9 cellular contexts compared by ENCODE assay signal in genomic region chr3:127690106-127690505, GRCh38. TPM values are rescaled to one million over a fixed set of nuclear protein-coding genes. Genes with fewer than 3 reads are reported as not detected.
A peak's percentile ranks its signal among the peaks of the same experiment; 100 is the strongest.
DNase-seq lines count a peak whose midpoint lies in the region; ATAC-seq, FAIRE-seq and TF ChIP-seq lines count a peak whose summit lies in the region.
"Had no signal": no experiment of that assay in that cellular context is flagged by ENCODE, and none has a peak within 500 bp of the region (broad histone marks: within the 10 kb centered on the region; RNA-seq: fewer than 3 reads in every experiment).

No MANE protein-coding gene starts in this region.

- POLR2A ChIA-PET in CD8-positive, alpha-beta T cell (lab: Charles Lee): no interaction called here

- intact Hi-C loops in mammary epithelial cell (cut with micrococcal nuclease): loop anchor here (1.0 to 10.0 kb wide), 10 partner anchors 38 to 362 kb away; partner anchors contain the start of genes SEC61A1 and TPRA1
- intact Hi-C loops in CD8-positive, alpha-beta T cell (cut with DNase I, micrococcal nuclease): no loop called here

- no peak overlapping the region for H3K27ac Mint-ChIP-seq in CD8-positive, alpha-beta T cell

- in situ Hi-C loops in mammary epithelial cell (cut with MboI; ENCODE audit: low sequenced_read_pairs in 2 of 2): loop anchor here in 1 of 2 donors (25.0 kb wide), 1 partner anchor 272 kb away; no protein-coding TSS in a partner anchor

- no peak for TF ChIP-seq CTCF in mammary epithelial cell (conservative IDR thresholded peaks at IDR 0.05 in 1 of 2, IDR thresholded peaks at IDR 0.05 in 1 of 2; ENCODE audit: extremely low read depth in 1 of 2, insufficient read depth in 1 of 2, low read depth in 1 of 2, low read length in 2 of 2)
- TF ChIP-seq CTCF in CD8-positive, alpha-beta T cell (IDR thresholded peaks at IDR 0.05): no peak

- H4K20me1 ChIP-seq in mammary epithelial cell (ENCODE audit: insufficient read depth, low read length): no peaks in the 10 kb centered on the region

- no peaks in the 10 kb centered on the region for H3K36me3 Mint-ChIP-seq in CD8-positive, alpha-beta T cell

- no peaks in the 10 kb centered on the region for H3K27me3 Mint-ChIP-seq in CD8-positive, alpha-beta T cell (ENCODE audit: low read depth)

- FAIRE-seq in HTR-8/SVneo (lab: Jason Lieb, UNC): peak; percentile 48

- no peaks in the 10 kb centered on the region for H3K79me2 ChIP-seq in mammary epithelial cell (ENCODE audit: insufficient read depth, low read length)

- DNase-seq in HTR-8/SVneo (ENCODE audit: insufficient read length, low spot score) (no peak), mammary epithelial cell (peak; percentile 49), islet precursor cell (peak; percentile 96), stromal cell of bone marrow (ENCODE audit: low read depth) (peak; percentile 28), iPS-NIHi7 (ENCODE audit: extremely low spot score) (no peak), HuH-7 (ENCODE audit: low spot score) (no peak)
- DNase-seq in CD8-positive, alpha-beta T cell: no peak
- no peak for DNase-seq in activated naive CD4-positive, alpha-beta T cell treated with anti-CD3 and anti-CD28 coated beads, Interleukin-2, amount 50 U/mL, for 16 hours
- DNase-seq: activated gamma-delta T cell had no signal

- H3K4me1 Mint-ChIP-seq in CD8-positive, alpha-beta T cell (ENCODE audit: low read depth): no peaks in the 10 kb centered on the region

- CTCF ChIA-PET in mammary epithelial cell (lab: Charles Lee; ENCODE audit: low non-redundant PET): interaction anchor here (0.5 kb wide), 1 partner anchor 1877 kb away, joined by 3 read pairs; no protein-coding TSS in a partner anchor
- CTCF ChIA-PET in CD8-positive, alpha-beta T cell (lab: Charles Lee): interaction anchor here (1.0 kb wide), 1 partner anchor 145 kb away, joined by 3 read pairs; no protein-coding TSS in a partner anchor

- no peaks in the 10 kb centered on the region for H3K9me3 ChIP-seq in mammary epithelial cell (replicated peaks; ENCODE audit: insufficient read depth, low read length)
- no peaks in the 10 kb centered on the region for H3K9me3 ChIP-seq in CD8-positive, alpha-beta T cell (ENCODE audit: low read length)

- BruUV-seq in mammary epithelial cell (replicated peaks; lab: Mats Ljungman, UMichigan): no TSS peak

- H3K4me2 ChIP-seq in mammary epithelial cell (ENCODE audit: insufficient read depth, low read depth, low read length): peak overlapping the region; percentile 21

- peak overlapping the region; percentile 67 for H2AFZ ChIP-seq in mammary epithelial cell (ENCODE audit: low read depth, low read length)

- no peak overlapping the region for H3K4me3 Mint-ChIP-seq in CD8-positive, alpha-beta T cell

- H3K9me3 Mint-ChIP-seq in CD8-positive, alpha-beta T cell: no peaks in the 10 kb centered on the region

- H3K27ac ChIP-seq in mammary epithelial cell (ENCODE audit: insufficient read depth, low read depth, low read length): peak overlapping the region; percentile 42
- no peak overlapping the region for H3K27ac ChIP-seq in CD8-positive, alpha-beta T cell (ENCODE audit: low read depth, low read length)

- ATAC-seq in CD8-positive, alpha-beta T cell: no peak

- no peaks in the 10 kb centered on the region for H3K27me3 ChIP-seq in mammary epithelial cell (ENCODE audit: insufficient read depth, low read length)
- H3K27me3 ChIP-seq in CD8-positive, alpha-beta T cell (ENCODE audit: insufficient read depth, low read length): no peaks in the 10 kb centered on the region

- 4% methylated on average over 3 of the region's 4 CpGs for WGBS in mammary epithelial cell (ENCODE audit: low coverage, missing lambda C conversion rate)

- H3K36me3 ChIP-seq in mammary epithelial cell (ENCODE audit: insufficient read depth, low read length): no peaks in the 10 kb centered on the region
- H3K36me3 ChIP-seq in CD8-positive, alpha-beta T cell (ENCODE audit: insufficient read depth, low read length): no peaks in the 10 kb centered on the region

- dilution Hi-C loops in mammary epithelial cell (cut with HindIII; ENCODE audit: low sequenced_read_pairs): no loop called here

- H3K9ac ChIP-seq in mammary epithelial cell (ENCODE audit: insufficient read depth, low read length): peak overlapping the region; percentile 18

- H3K4me1 ChIP-seq in mammary epithelial cell (ENCODE audit: insufficient read depth, low read length): peaks cover 24% of the 10 kb centered on the region
- no peaks in the 10 kb centered on the region for H3K4me1 ChIP-seq in CD8-positive, alpha-beta T cell (ENCODE audit: insufficient read depth, low read length)

- no peak overlapping the region for H3K4me3 ChIP-seq in mammary epithelial cell (replicated peaks in 1 of 3; ENCODE audit: insufficient read depth in 1 of 3, low read depth in 2 of 3, low read length in 3 of 3)
- no peak overlapping the region for H3K4me3 ChIP-seq in CD8-positive, alpha-beta T cell (ENCODE audit: low read depth, low read length)

RNA-seq across cellular contexts. Expression of gene ABTB1, which starts 17.4 kb away (rescaled TPM):
- 10 to 100 TPM in 1 of 2 donors, 1 to 10 TPM in 1; 4.3 to 14.7 TPM for total RNA-seq in mammary epithelial cell
- 13.3 TPM for polyA plus RNA-seq in mammary epithelial cell
- 5.9 TPM for polyA minus RNA-seq in mammary epithelial cell
- 10 to 100 TPM; 86.0 to 88.1 TPM for total RNA-seq in CD8-positive, alpha-beta T cell

Comparison
In these comparisons a context has a peak if more than half of its experiments do, and no peak if none do; other contexts are left out.
1. DNase-seq: peak in mammary epithelial cell (single experiment), islet precursor cell (single experiment) and stromal cell of bone marrow (single experiment); none in HTR-8/SVneo (single experiment), CD8-positive, alpha-beta T cell (0 of 7), activated naive CD4-positive, alpha-beta T cell treated with anti-CD3 and anti-CD28 coated beads, Interleukin-2, amount 50 U/mL, for 16 hours (single experiment), iPS-NIHi7 (single experiment) and HuH-7 (single experiment).
2. RNA of gene ABTB1, which starts 17.4 kb away (total RNA-seq): 86.0 to 88.1 TPM in CD8-positive, alpha-beta T cell; 4.3 to 14.7 TPM in mammary epithelial cell; every median in the first group is over 4 times any median in the second.